In genomic region chr17:21034350-21035235, GRCh38 we compare ENCODE assay signal across 8 cellular contexts. TPM values are rescaled to one million over a fixed set of nuclear protein-coding genes. Genes with fewer than 3 reads are reported as not detected.
DNase-seq lines count a peak whose midpoint lies in the region; ATAC-seq and TF ChIP-seq lines count a peak whose summit lies in the region.

No MANE protein-coding gene starts in this region.

- H3K27ac Mint-ChIP-seq in activated CD8-positive, alpha-beta memory T cell treated with anti-CD3 and anti-CD28 coated beads, Interleukin-2, amount 10 ng/mL, durations not matched to agents 7 days and 5 days = peak overlapping the region; percentile 94

- CTCF ChIA-PET in activated CD8-positive, alpha-beta memory T cell treated with anti-CD3 and anti-CD28 coated beads, Interleukin-2, amount 10 ng/mL, durations not matched to agents 7 days and 5 days (lab: Charles Lee) = interaction anchor here (1.3 to 2.3 kb wide), 5 partner anchors 9 to 85 kb away, joined by 3 to 30 read pairs (median 5); partner anchors contain the start of gene USP22

- H3K9me3 ChIP-seq in iPS-18a (ENCODE audit: control insufficient read depth, low read depth, low read length) (no peaks in the 10 kb centered on the region), thoracic aorta (no peaks in the 10 kb centered on the region)

- peak; percentile 82 for DNase-seq in activated CD8-positive, alpha-beta memory T cell treated with anti-CD3 and anti-CD28 coated beads, Interleukin-2, amount 10 ng/mL, durations not matched to agents 7 days and 5 days
- DNase-seq in activated CD8-positive, alpha-beta memory T cell treated with anti-CD3 and anti-CD28 coated beads, Interleukin-2, amount 50 U/mL, for 48 hours = no peak
- DNase-seq in activated T-cell treated with anti-CD3 and anti-CD28 coated beads, Interleukin-2, amount 50 U/mL, for 4 hours = no peak
- DNase-seq in thoracic aorta (ENCODE audit: low spot score) (no peak), HuH-7 (ENCODE audit: low spot score) (no peak), left colon (no peak)

- H3K36me3 ChIP-seq in iPS-18a (ENCODE audit: control insufficient read depth, low read depth, low read length) = peaks cover 17% of the 10 kb centered on the region
- H3K36me3 ChIP-seq in thoracic aorta = no peaks in the 10 kb centered on the region

- no peaks in the 10 kb centered on the region for H3K27me3 ChIP-seq in iPS-18a (ENCODE audit: control insufficient read depth, insufficient read depth, low read length)
- no peaks in the 10 kb centered on the region for H3K27me3 ChIP-seq in thoracic aorta (replicated peaks; ENCODE audit: insufficient read depth)

- peak; percentile 74 for ATAC-seq in activated CD8-positive, alpha-beta memory T cell treated with anti-CD3 and anti-CD28 coated beads, Interleukin-2, amount 10 ng/mL, durations not matched to agents 7 days and 5 days
- peak; percentile 58 for ATAC-seq in HG03280 (IDR thresholded peaks at IDR 0.05; ENCODE audit: unreplicated experiment)
- ATAC-seq in activated T-cell treated with anti-CD3 and anti-CD28 coated beads, Interleukin-2, amount 50 U/mL, for 4 hours = peak; percentile 35 to 47
- ATAC-seq in thoracic aorta (ENCODE audit: insufficient number of reproducible peaks, low FRiP score, low read depth) = no peak
- no peak for ATAC-seq in left colon

- H3K4me1 ChIP-seq in iPS-18a (ENCODE audit: control insufficient read depth, low read depth, low read length) (peaks cover 9% of the 10 kb centered on the region), thoracic aorta (ENCODE audit: control insufficient read depth in 1 of 2, low read depth in 2 of 2) (peaks cover 63 to 97% of the 10 kb centered on the region in 2 donors)

- H3K27me3 Mint-ChIP-seq in activated CD8-positive, alpha-beta memory T cell treated with anti-CD3 and anti-CD28 coated beads, Interleukin-2, amount 10 ng/mL, durations not matched to agents 7 days and 5 days = no peaks in the 10 kb centered on the region
- H3K27me3 Mint-ChIP-seq in activated T-cell treated with anti-CD3 and anti-CD28 coated beads, Interleukin-2, amount 50 U/mL, for 4 hours (ENCODE audit: low read depth) = no peaks in the 10 kb centered on the region

- H3K9ac ChIP-seq in iPS-18a (ENCODE audit: low read length) = no peak overlapping the region

- H3K4me3 Mint-ChIP-seq in activated CD8-positive, alpha-beta memory T cell treated with anti-CD3 and anti-CD28 coated beads, Interleukin-2, amount 10 ng/mL, durations not matched to agents 7 days and 5 days = peak overlapping the region; percentile 69
- peak overlapping the region; percentile 78 for H3K4me3 Mint-ChIP-seq in activated T-cell treated with anti-CD3 and anti-CD28 coated beads, Interleukin-2, amount 50 U/mL, for 4 hours

- no peak overlapping the region for H3K27ac ChIP-seq in iPS-18a (ENCODE audit: low read length)
- peak overlapping the region; percentile 42 to 65 for H3K27ac ChIP-seq in thoracic aorta

- H3K9me3 Mint-ChIP-seq in activated CD8-positive, alpha-beta memory T cell treated with anti-CD3 and anti-CD28 coated beads, Interleukin-2, amount 10 ng/mL, durations not matched to agents 7 days and 5 days (ENCODE audit: low read depth) = no peaks in the 10 kb centered on the region
- no peaks in the 10 kb centered on the region for H3K9me3 Mint-ChIP-seq in activated T-cell treated with anti-CD3 and anti-CD28 coated beads, Interleukin-2, amount 50 U/mL, for 4 hours

- TF ChIP-seq CTCF in thoracic aorta (IDR thresholded peaks at IDR 0.05) = no peak

- peaks cover 44% of the 10 kb centered on the region for H3K36me3 Mint-ChIP-seq in activated CD8-positive, alpha-beta memory T cell treated with anti-CD3 and anti-CD28 coated beads, Interleukin-2, amount 10 ng/mL, durations not matched to agents 7 days and 5 days
- peaks cover 13% of the 10 kb centered on the region for H3K36me3 Mint-ChIP-seq in activated T-cell treated with anti-CD3 and anti-CD28 coated beads, Interleukin-2, amount 50 U/mL, for 4 hours (ENCODE audit: insufficient read depth)

- peak overlapping the region; percentile 0 for H3K4me3 ChIP-seq in iPS-18a (ENCODE audit: low read length)
- H3K4me3 ChIP-seq in thoracic aorta = peak overlapping the region; percentile 36

- intact Hi-C loops in left colon (cut with DNase I, micrococcal nuclease) = no loop called here

- peaks cover 73% of the 10 kb centered on the region for H3K4me1 Mint-ChIP-seq in activated CD8-positive, alpha-beta memory T cell treated with anti-CD3 and anti-CD28 coated beads, Interleukin-2, amount 10 ng/mL, durations not matched to agents 7 days and 5 days
- H3K4me1 Mint-ChIP-seq in activated T-cell treated with anti-CD3 and anti-CD28 coated beads, Interleukin-2, amount 50 U/mL, for 4 hours (ENCODE audit: low read depth) = peaks cover 82% of the 10 kb centered on the region

RNA-seq across cellular contexts. Expression of gene USP22, which starts 8.2 kb away (rescaled TPM):
- 100 to 1,000 TPM; 120 to 180 TPM for total RNA-seq in activated CD8-positive, alpha-beta memory T cell treated with anti-CD3 and anti-CD28 coated beads, Interleukin-2, amount 10 ng/mL, durations not matched to agents 7 days and 5 days
- 100 to 1,000 TPM; 112 to 125 (median 124) TPM for total RNA-seq in activated T-cell treated with anti-CD3 and anti-CD28 coated beads, Interleukin-2, amount 50 U/mL, for 4 hours
- total RNA-seq in thoracic aorta (100 to 1,000 TPM; 130 to 154 TPM), left colon (100 to 1,000 TPM; 145 to 155 TPM)

Comparison
In these comparisons a context has a peak if more than half of its experiments do, and no peak if none do; other contexts are left out.
1. ATAC-seq: peak in activated CD8-positive, alpha-beta memory T cell treated with anti-CD3 and anti-CD28 coated beads, Interleukin-2, amount 10 ng/mL, durations not matched to agents 7 days and 5 days (single experiment), HG03280 (single experiment) and activated T-cell treated with anti-CD3 and anti-CD28 coated beads, Interleukin-2, amount 50 U/mL, for 4 hours (2 of 2); none in thoracic aorta (single experiment) and left colon (single experiment).